Comparison of ENCODE assay signal across 8 cellular contexts in the genomic region with DNA sequence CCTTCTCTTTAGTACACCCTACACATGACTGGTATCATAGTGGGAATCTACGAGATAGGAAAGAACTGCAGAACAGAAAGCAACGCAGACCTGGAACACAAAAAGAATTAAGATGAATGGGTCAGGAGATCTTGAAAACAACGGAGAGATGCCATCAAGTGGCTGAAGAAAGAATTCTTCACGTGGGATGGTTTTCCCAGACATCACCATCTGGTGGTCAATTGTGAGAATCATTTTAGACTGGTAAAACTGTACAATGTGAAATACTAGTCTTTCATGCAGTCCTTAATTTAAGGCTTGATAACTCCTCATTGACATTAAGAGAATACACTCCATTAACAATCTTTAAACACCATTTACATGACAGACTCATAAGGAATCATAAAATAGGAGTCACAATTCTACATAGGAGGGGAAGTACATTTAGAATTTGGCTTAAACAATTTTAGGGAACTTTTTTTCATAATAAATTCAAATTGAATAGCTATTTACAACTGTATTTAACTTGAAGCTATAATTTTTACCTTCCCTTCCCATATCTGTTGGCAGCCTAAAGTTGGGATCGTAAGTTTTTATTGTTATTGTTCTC.
DNase-seq lines count a peak whose midpoint lies in the region; ATAC-seq, FAIRE-seq and TF ChIP-seq lines count a peak whose summit lies in the region.

No MANE protein-coding gene starts in this region.

- H3K27me3 ChIP-seq in pancreas: no peaks in the 10 kb centered on the region

- peak; percentile 87 for FAIRE-seq in pancreas (lab: Jason Lieb, UNC)

- WGBS in pancreas, 2 donors: 10 to 14% methylated on average over 5 of the region's 5 CpGs

- peaks cover 23% of the 10 kb centered on the region for H3K27me3 Mint-ChIP-seq in activated naive CD4-positive, alpha-beta T cell treated with anti-CD3 and anti-CD28 coated beads for 36 hours (ENCODE audit: low read depth)

- intact Hi-C loops in pancreas (cut with DNase I): loop anchor here in 2 of 3 donors (5.0 kb wide), 2 partner anchors 328 to 608 kb away; no protein-coding TSS in a partner anchor
- intact Hi-C loops in activated naive CD4-positive, alpha-beta T cell treated with anti-CD3 and anti-CD28 coated beads for 36 hours (cut with micrococcal nuclease): loop anchor here (1.0 kb wide), 1 partner anchor 610 kb away; no protein-coding TSS in a partner anchor

- peak in 3 of 4 donors; percentile 23 to 62 (median 32) for TF ChIP-seq CTCF in pancreas (IDR thresholded peaks at IDR 0.05)

- no peaks in the 10 kb centered on the region for H3K9me3 Mint-ChIP-seq in activated naive CD4-positive, alpha-beta T cell treated with anti-CD3 and anti-CD28 coated beads for 36 hours

- no peaks in the 10 kb centered on the region for H3K36me3 ChIP-seq in pancreas

- no peaks in the 10 kb centered on the region for H3K4me1 ChIP-seq in pancreas

- no peaks in the 10 kb centered on the region for H3K4me1 Mint-ChIP-seq in activated naive CD4-positive, alpha-beta T cell treated with anti-CD3 and anti-CD28 coated beads for 36 hours (ENCODE audit: low read depth)

- CTCF ChIA-PET in activated naive CD4-positive, alpha-beta T cell treated with anti-CD3 and anti-CD28 coated beads for 36 hours (lab: Charles Lee): interaction anchor here (0.6 to 0.8 kb wide), 3 partner anchors 8 to 154 kb away, joined by 3 read pairs; no protein-coding TSS in a partner anchor

- ATAC-seq in GM21723 (IDR thresholded peaks at IDR 0.05; ENCODE audit: unreplicated experiment) (peak; percentile 76), pancreas (peak; percentile 60 to 92 (median 88))

- H3K36me3 Mint-ChIP-seq in activated naive CD4-positive, alpha-beta T cell treated with anti-CD3 and anti-CD28 coated beads for 36 hours (ENCODE audit: low read depth): no peaks in the 10 kb centered on the region

- H3K27ac Mint-ChIP-seq in activated naive CD4-positive, alpha-beta T cell treated with anti-CD3 and anti-CD28 coated beads for 36 hours: no peak overlapping the region

- no peak overlapping the region for H3K27ac ChIP-seq in pancreas

- H3K9me3 ChIP-seq in pancreas: no peaks in the 10 kb centered on the region

- no peak overlapping the region for H3K4me3 Mint-ChIP-seq in activated naive CD4-positive, alpha-beta T cell treated with anti-CD3 and anti-CD28 coated beads for 36 hours

- no peak overlapping the region for H3K4me3 ChIP-seq in pancreas

- DNase-seq in GM04504 (ENCODE audit: low read depth) (peak; percentile 40), LHCN-M2 (ENCODE audit: low read depth) (peak; percentile 68), SKM-1 treated with dmso at 0.1 percent for 144 hours (lab: John Stamatoyannopoulos, UW; ENCODE audit: unreplicated experiment) (peak; percentile 38), fibroblast of the conjunctiva (ENCODE audit: low read depth) (peak; percentile 67), pancreas (peak in 1 of 6 donors; percentile 31), GOT3 (lab: John Stamatoyannopoulos, UW) (no peak)
- DNase-seq in activated naive CD4-positive, alpha-beta T cell treated with anti-CD3 and anti-CD28 coated beads for 36 hours: no peak

Comparison
In these comparisons a context has a peak if more than half of its experiments do, and no peak if none do; other contexts are left out.
1. DNase-seq: peak in GM04504 (single experiment), LHCN-M2 (single experiment), SKM-1 treated with dmso at 0.1 percent for 144 hours (single experiment) and fibroblast of the conjunctiva (single experiment); none in activated naive CD4-positive, alpha-beta T cell treated with anti-CD3 and anti-CD28 coated beads for 36 hours (single experiment) and GOT3 (single experiment).